In the genomic region with DNA sequence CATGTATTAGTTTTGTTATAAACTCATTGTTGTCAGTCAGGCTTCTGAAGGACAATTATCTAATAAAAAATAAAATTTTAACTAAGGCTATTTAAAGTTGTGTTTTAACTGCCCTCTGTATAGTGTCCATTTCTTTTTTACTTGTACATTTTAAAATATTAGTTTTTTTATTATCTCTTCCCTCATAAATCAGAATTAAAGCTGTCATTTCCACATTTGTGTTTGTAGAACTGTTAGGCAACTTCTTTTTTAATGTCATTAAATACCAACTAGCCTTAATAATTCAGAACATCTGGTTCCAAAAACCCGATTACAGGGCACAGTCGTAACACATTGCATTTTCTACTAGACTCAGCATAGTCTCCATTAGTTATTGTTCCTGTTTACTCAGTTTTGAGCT, we compare ENCODE assay signal across 18 cellular contexts.
DNase-seq lines count a peak whose midpoint lies in the region; FAIRE-seq and TF ChIP-seq lines count a peak whose summit lies in the region.
"Had no signal": no experiment of that assay in that cellular context is flagged by ENCODE, and none has a peak within 500 bp of the region (broad histone marks: within the 10 kb centered on the region; RNA-seq: fewer than 3 reads in every experiment).

No MANE protein-coding gene starts in this region.

- WGBS in SK-N-SH (ENCODE audit: low lambda C conversion rate) = 8% methylated on average over 2 of the region's 2 CpGs

- intact Hi-C loops in activated T-helper 2 cell treated with anti-CD3 and anti-CD28 coated beads, Interferon-gamma antibody, Interleukin-2, Interleukin-4, amounts not matched to agents 10 μg/mL and 5 μg/mL and 100 μg/mL, durations not matched to agents 14 hours and 24 hours and 36 hours (cut with micrococcal nuclease) = no loop called here

- no peaks in the 10 kb centered on the region for H3K9me2 ChIP-seq in SK-N-SH

- H3K9ac ChIP-seq in SK-N-SH = no peak overlapping the region
- H3K9ac ChIP-seq: BLaER1 had no signal

- FAIRE-seq in islet of Langerhans (lab: Jason Lieb, UNC) = peak; percentile 72
- FAIRE-seq: G401.6, GM12891, GM19239, H1, HepG2 had no signal

- no peak overlapping the region for H3K4me2 ChIP-seq in SK-N-SH
- H3K4me2 ChIP-seq: BLaER1 had no signal

- no peaks in the 10 kb centered on the region for H4K20me1 ChIP-seq in SK-N-SH (ENCODE audit: insufficient read depth)
- H4K20me1 ChIP-seq: BLaER1 had no signal

- DNase-seq in COR-L47 (lab: John Stamatoyannopoulos, UW) = peak; percentile 29
- peak; percentile 17 for DNase-seq in SK-N-SH
- DNase-seq in activated T-helper 2 cell treated with anti-CD3 and anti-CD28 coated beads, Interferon-gamma antibody, Interleukin-2, Interleukin-4, amounts not matched to agents 10 μg/mL and 5 μg/mL and 100 μg/mL, durations not matched to agents 14 hours and 24 hours and 36 hours (ENCODE audit: low spot score) = no peak
- DNase-seq in T-helper 2 cell = no peak
- no peak for DNase-seq in Kasumi-1 (lab: John Stamatoyannopoulos, UW)
- DNase-seq: CD4-positive, alpha-beta memory T cell; DMS 273 treated with DMSO at 0.1 percent for 48 hours; DMS53; H9 had no signal

- TF ChIP-seq RAD21 in SK-N-SH (IDR thresholded peaks at IDR 0.05; ENCODE audit: low read length) = peak; percentile 16; the same call in 1 of the 2 replicates

- H3K36me3 ChIP-seq in SK-N-SH (replicated peaks in 1 of 2; ENCODE audit: control insufficient read depth in 1 of 2, insufficient read depth in 2 of 2, low read length in 1 of 2) = no peaks in the 10 kb centered on the region
- H3K36me3 ChIP-seq: BLaER1 had no signal

- no peaks in the 10 kb centered on the region for H3K27me3 ChIP-seq in SK-N-SH (ENCODE audit: insufficient read depth)
- H3K27me3 ChIP-seq: BLaER1 had no signal

- TF ChIP-seq CTCF in SK-N-SH (IDR thresholded peaks at IDR 0.05) = no peak

- H3K27me3 Mint-ChIP-seq in activated T-helper 2 cell treated with anti-CD3 and anti-CD28 coated beads, Interferon-gamma antibody, Interleukin-2, Interleukin-4, amounts not matched to agents 10 μg/mL and 5 μg/mL and 100 μg/mL, durations not matched to agents 14 hours and 24 hours and 36 hours (ENCODE audit: low read depth) = no peaks in the 10 kb centered on the region
- H3K27me3 Mint-ChIP-seq: CD4-positive, alpha-beta memory T cell; IgD-negative memory B cell had no signal

- H3K4me1 ChIP-seq in SK-N-SH (ENCODE audit: control insufficient read depth in 1 of 2, insufficient read depth in 2 of 2, low read depth in 1 of 2, low read length in 1 of 2) = peaks cover 0 to 14% of the 10 kb centered on the region in 2 experiments; a peak in 2 of 4 replicates

- no peaks in the 10 kb centered on the region for H3K9me3 ChIP-seq in SK-N-SH

- no peaks in the 10 kb centered on the region for H3K9me3 Mint-ChIP-seq in activated T-helper 2 cell treated with anti-CD3 and anti-CD28 coated beads, Interferon-gamma antibody, Interleukin-2, Interleukin-4, amounts not matched to agents 10 μg/mL and 5 μg/mL and 100 μg/mL, durations not matched to agents 14 hours and 24 hours and 36 hours

- H3F3A ChIP-seq in SK-N-SH (replicated peaks; ENCODE audit: insufficient read depth) = no peaks in the 10 kb centered on the region

- H3K36me3 Mint-ChIP-seq in activated T-helper 2 cell treated with anti-CD3 and anti-CD28 coated beads, Interferon-gamma antibody, Interleukin-2, Interleukin-4, amounts not matched to agents 10 μg/mL and 5 μg/mL and 100 μg/mL, durations not matched to agents 14 hours and 24 hours and 36 hours (ENCODE audit: low read depth) = no peaks in the 10 kb centered on the region
- H3K36me3 Mint-ChIP-seq: CD14-positive monocyte; CD4-positive, alpha-beta memory T cell; IgD-negative memory B cell had no signal

- H3K4me3 ChIP-seq in SK-N-SH (ENCODE audit: low read depth in 2 of 2, low read length in 1 of 2) = no peak overlapping the region
- H3K4me3 ChIP-seq: BLaER1 had no signal

- CTCF ChIA-PET in SK-N-SH (lab: Yijun Ruan, JAX) = no interaction called here

- no peak overlapping the region for H2AFZ ChIP-seq in SK-N-SH (ENCODE audit: low read depth)

- H3K79me2 ChIP-seq in SK-N-SH (ENCODE audit: insufficient read depth) = no peaks in the 10 kb centered on the region

- peak overlapping the region in 1 of 2 experiments; percentile 88; a peak in 2 of 4 replicates for H3K27ac ChIP-seq in SK-N-SH (ENCODE audit: low read depth in 2 of 2, low read length in 1 of 2)
- H3K27ac ChIP-seq: BLaER1 had no signal

- POLR2A ChIA-PET in SK-N-SH (lab: Yijun Ruan, JAX) = no interaction called here

- no peaks in the 10 kb centered on the region for H3K4me1 Mint-ChIP-seq in activated T-helper 2 cell treated with anti-CD3 and anti-CD28 coated beads, Interferon-gamma antibody, Interleukin-2, Interleukin-4, amounts not matched to agents 10 μg/mL and 5 μg/mL and 100 μg/mL, durations not matched to agents 14 hours and 24 hours and 36 hours (ENCODE audit: low read depth)
- H3K4me1 Mint-ChIP-seq: CD4-positive, alpha-beta memory T cell; H9 had no signal

- TF ChIP-seq EP300 in SK-N-SH (IDR thresholded peaks at IDR 0.05; ENCODE audit: borderline replicate concordance in 1 of 2, low read depth in 1 of 2, low read length in 1 of 2) = peak in 1 of 2 experiments; percentile 70; a peak in 1 of 4 replicates

- H3K4me3 Mint-ChIP-seq in activated T-helper 2 cell treated with anti-CD3 and anti-CD28 coated beads, Interferon-gamma antibody, Interleukin-2, Interleukin-4, amounts not matched to agents 10 μg/mL and 5 μg/mL and 100 μg/mL, durations not matched to agents 14 hours and 24 hours and 36 hours (ENCODE audit: low read depth) = no peak overlapping the region
- H3K4me3 Mint-ChIP-seq: CD14-positive monocyte; CD4-positive, alpha-beta memory T cell; H9; IgD-negative memory B cell had no signal

- no peak overlapping the region for H3K27ac Mint-ChIP-seq in activated T-helper 2 cell treated with anti-CD3 and anti-CD28 coated beads, Interferon-gamma antibody, Interleukin-2, Interleukin-4, amounts not matched to agents 10 μg/mL and 5 μg/mL and 100 μg/mL, durations not matched to agents 14 hours and 24 hours and 36 hours
- H3K27ac Mint-ChIP-seq: CD14-positive monocyte; CD4-positive, alpha-beta memory T cell; IgD-negative memory B cell had no signal

TF ChIP-seq in SK-N-SH, 30 proteins besides CTCF, POLR2A, EP300 and RAD21:
- TF ChIP-seq RCOR1 (IDR thresholded peaks at IDR 0.05; ENCODE audit: low read length) (no peak), MEF2A (IDR thresholded peaks at IDR 0.05; ENCODE audit: borderline replicate concordance, low read depth) (no peak), FOXJ3 (CRISPR knock-in tag; IDR thresholded peaks at IDR 0.05) (no peak), YY1 (IDR thresholded peaks at IDR 0.05; ENCODE audit: low read depth) (no peak), FOSL2 (IDR thresholded peaks at IDR 0.05; ENCODE audit: borderline replicate concordance, low read depth) (no peak), GATA2 (CRISPR knock-in tag; IDR thresholded peaks at IDR 0.05) (no peak), NFIC (IDR thresholded peaks at IDR 0.05; ENCODE audit: borderline replicate concordance) (no peak), FOXM1 (IDR thresholded peaks at IDR 0.05; ENCODE audit: low read depth) (no peak), TCF12 (IDR thresholded peaks at IDR 0.05) (no peak), ELF1 (IDR thresholded peaks at IDR 0.05) (no peak), RFX5 (IDR thresholded peaks at IDR 0.05; ENCODE audit: low read length) (no peak)
- TF ChIP-seq, protein P1, sequence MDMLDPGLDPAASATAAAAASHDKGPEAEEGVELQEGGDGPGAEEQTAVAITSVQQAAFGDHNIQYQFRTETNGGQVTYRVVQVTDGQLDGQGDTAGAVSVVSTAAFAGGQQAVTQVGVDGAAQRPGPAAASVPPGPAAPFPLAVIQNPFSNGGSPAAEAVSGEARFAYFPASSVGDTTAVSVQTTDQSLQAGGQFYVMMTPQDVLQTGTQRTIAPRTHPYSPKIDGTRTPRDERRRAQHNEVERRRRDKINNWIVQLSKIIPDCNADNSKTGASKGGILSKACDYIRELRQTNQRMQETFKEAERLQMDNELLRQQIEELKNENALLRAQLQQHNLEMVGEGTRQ (IDR thresholded peaks at IDR 0.05; ENCODE audit: borderline replicate concordance, low read depth, low read length) = no peak
- TF ChIP-seq, protein P2, sequence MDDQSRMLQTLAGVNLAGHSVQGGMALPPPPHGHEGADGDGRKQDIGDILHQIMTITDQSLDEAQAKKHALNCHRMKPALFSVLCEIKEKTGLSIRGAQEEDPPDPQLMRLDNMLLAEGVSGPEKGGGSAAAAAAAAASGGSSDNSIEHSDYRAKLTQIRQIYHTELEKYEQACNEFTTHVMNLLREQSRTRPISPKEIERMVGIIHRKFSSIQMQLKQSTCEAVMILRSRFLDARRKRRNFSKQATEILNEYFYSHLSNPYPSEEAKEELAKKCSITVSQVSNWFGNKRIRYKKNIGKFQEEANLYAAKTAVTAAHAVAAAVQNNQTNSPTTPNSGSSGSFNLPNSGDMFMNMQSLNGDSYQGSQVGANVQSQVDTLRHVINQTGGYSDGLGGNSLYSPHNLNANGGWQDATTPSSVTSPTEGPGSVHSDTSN (IDR thresholded peaks at IDR 0.05) = no peak

Comparison
In these comparisons a context has a peak if more than half of its experiments do, and no peak if none do; other contexts are left out.
1. DNase-seq: peak in COR-L47 (single experiment) and SK-N-SH (single experiment); none in activated T-helper 2 cell treated with anti-CD3 and anti-CD28 coated beads, Interferon-gamma antibody, Interleukin-2, Interleukin-4, amounts not matched to agents 10 μg/mL and 5 μg/mL and 100 μg/mL, durations not matched to agents 14 hours and 24 hours and 36 hours (single experiment), T-helper 2 cell (0 of 5) and Kasumi-1 (0 of 2).